20 cellular contexts compared by ENCODE assay signal in genomic region chr1:198531891-198532290, GRCh38. TPM values are rescaled to one million over a fixed set of nuclear protein-coding genes. Genes with fewer than 3 reads are reported as not detected.
"Had no signal": no experiment of that assay in that cellular context is flagged by ENCODE, and none has a peak within 500 bp of the region (broad histone marks: within the 10 kb centered on the region; RNA-seq: fewer than 3 reads in every experiment).

No MANE protein-coding gene starts in this region.

- H3K4me3 ChIP-seq: coronary artery, hepatocyte, spleen, testis had no signal

- H3K27ac ChIP-seq: coronary artery, hepatocyte, spleen, testis, VCaP had no signal

- H3K4me2 ChIP-seq: hepatocyte had no signal

- H3K36me3 ChIP-seq: spleen had no signal

- H2AFZ ChIP-seq: hepatocyte had no signal

- DNase-seq: activated CD4-positive, alpha-beta T cell treated with anti-CD3 and anti-CD28 coated beads for 4 hours; activated CD8-positive, alpha-beta memory T cell treated with anti-CD3 and anti-CD28 coated beads, Interleukin-2, amount 50 U/mL, for 4 hours; activated CD8-positive, alpha-beta T cell treated with anti-CD3 and anti-CD28 coated beads for 36 hours; activated T-cell treated with anti-CD3 and anti-CD28 coated beads, Interleukin-2, amount 50 U/mL, for 72 hours; caudate nucleus; effector memory CD8-positive, alpha-beta T cell; left ventricle myocardium superior; mesenchymal stem cell; posterior cingulate gyrus; spleen; stimulated activated CD4-positive, alpha-beta T cell treated with anti-CD3 and anti-CD28 coated beads, Interleukin-2, amount 100 ng/mL, for 24 hours; stimulated activated naive CD4-positive, alpha-beta T cell treated with Interleukin-2 at 50 U/mL for 16 hours; T1000; testis had no signal

- H3K27me3 Mint-ChIP-seq: activated CD8-positive, alpha-beta T cell treated with anti-CD3 and anti-CD28 coated beads for 36 hours; effector memory CD8-positive, alpha-beta T cell had no signal

- H3K79me2 ChIP-seq: hepatocyte had no signal

- H3K4me1 ChIP-seq: testis had no signal

- ATAC-seq: activated CD8-positive, alpha-beta T cell treated with anti-CD3 and anti-CD28 coated beads for 36 hours; activated T-cell treated with anti-CD3 and anti-CD28 coated beads, Interleukin-2, amount 50 U/mL, for 72 hours; effector memory CD8-positive, alpha-beta T cell; left ventricle myocardium superior had no signal

- H3K27me3 ChIP-seq: hepatocyte, spleen, testis had no signal

- H3K9me3 ChIP-seq: spleen, testis had no signal

- H3K4me3 Mint-ChIP-seq: activated CD8-positive, alpha-beta T cell treated with anti-CD3 and anti-CD28 coated beads for 36 hours; activated T-cell treated with anti-CD3 and anti-CD28 coated beads, Interleukin-2, amount 50 U/mL, for 72 hours; effector memory CD8-positive, alpha-beta T cell had no signal

- H3K27ac Mint-ChIP-seq: activated CD8-positive, alpha-beta T cell treated with anti-CD3 and anti-CD28 coated beads for 36 hours; effector memory CD8-positive, alpha-beta T cell had no signal

RNA-seq across cellular contexts. Expression of gene ATP6V1G3, which starts 8.6 kb away (rescaled TPM):
- total RNA-seq: activated CD8-positive, alpha-beta T cell treated with anti-CD3 and anti-CD28 coated beads for 36 hours; activated T-cell treated with anti-CD3 and anti-CD28 coated beads, Interleukin-2, amount 50 U/mL, for 72 hours; epithelial cell of proximal tubule; hepatocyte; kidney epithelial cell; left ventricle myocardium superior; spleen; testis; ureter had no signal
